Comparison of ENCODE assay signal across 1 cellular context in the genomic region with DNA sequence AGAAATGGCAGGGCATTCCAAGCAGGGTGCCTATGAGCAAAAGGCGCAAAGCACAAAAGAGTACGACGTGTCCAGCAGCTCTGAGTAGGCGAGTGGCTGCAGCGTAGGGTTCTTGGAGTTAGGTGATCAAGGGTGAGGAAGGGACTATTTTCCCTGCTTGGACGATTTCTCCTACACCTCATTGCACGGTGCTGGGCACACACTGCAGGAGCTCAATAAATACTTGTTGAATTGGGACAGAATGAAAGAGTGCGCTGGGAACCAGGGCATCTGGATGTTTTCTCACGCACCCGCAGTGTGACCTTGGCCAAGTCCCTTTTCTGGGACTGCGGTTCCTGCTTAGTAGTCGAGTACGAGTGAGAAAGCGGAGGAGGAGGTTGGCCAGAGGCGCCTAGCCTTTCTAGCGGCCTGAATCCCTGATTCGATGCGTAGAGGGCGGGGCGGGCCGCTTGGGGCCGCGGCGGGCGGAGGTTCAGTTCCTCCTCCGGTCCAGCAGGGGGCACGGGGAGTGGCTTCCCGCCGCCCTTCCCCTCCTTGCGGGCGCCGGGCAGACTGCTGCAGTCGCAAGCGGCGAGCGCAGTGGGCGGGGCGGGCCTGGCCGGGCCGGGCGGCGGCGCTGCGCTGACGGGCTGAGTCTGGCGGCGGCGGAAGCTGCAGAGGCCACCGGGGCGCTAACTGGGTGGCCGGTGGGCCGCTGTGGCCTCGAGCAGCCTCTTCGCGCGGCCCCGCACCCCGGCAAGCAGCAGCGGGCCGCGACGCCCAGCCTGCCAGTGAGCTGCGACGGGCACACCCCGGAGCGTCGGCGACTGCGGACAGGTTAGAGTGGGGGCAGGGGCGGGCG.
A peak's percentile ranks its signal among the peaks of the same experiment; 100 is the strongest.
TF ChIP-seq lines count a peak whose summit lies in the region.

A gene (plus strand): TSS at position 560 of the 841 bp plus-strand sequence. CDS start 333 bp downstream, outside the sequence.

TF ChIP-seq in HepG2, 621 proteins besides CTCF, POLR2A, EP300 and RAD21 (continued from another document and continues in another):
- TF ChIP-seq, protein P1, sequence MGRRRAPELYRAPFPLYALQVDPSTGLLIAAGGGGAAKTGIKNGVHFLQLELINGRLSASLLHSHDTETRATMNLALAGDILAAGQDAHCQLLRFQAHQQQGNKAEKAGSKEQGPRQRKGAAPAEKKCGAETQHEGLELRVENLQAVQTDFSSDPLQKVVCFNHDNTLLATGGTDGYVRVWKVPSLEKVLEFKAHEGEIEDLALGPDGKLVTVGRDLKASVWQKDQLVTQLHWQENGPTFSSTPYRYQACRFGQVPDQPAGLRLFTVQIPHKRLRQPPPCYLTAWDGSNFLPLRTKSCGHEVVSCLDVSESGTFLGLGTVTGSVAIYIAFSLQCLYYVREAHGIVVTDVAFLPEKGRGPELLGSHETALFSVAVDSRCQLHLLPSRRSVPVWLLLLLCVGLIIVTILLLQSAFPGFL (CRISPR knock-in tag; IDR thresholded peaks at IDR 0.05): no peak
- 0 out of 2 replicates have a peak, but pooled peaks have one; percentile 9 for TF ChIP-seq BCL6 (CRISPR knock-in tag; IDR thresholded peaks at IDR 0.05)
- no peak for TF ChIP-seq EHMT2 (IDR thresholded peaks at IDR 0.05; ENCODE audit: borderline replicate concordance, low read depth, low read length)
- TF ChIP-seq XRCC5 (optimal IDR thresholded peaks at IDR 0.05; ENCODE audit: low read length): peak; percentile 62
- TF ChIP-seq, protein P2, sequence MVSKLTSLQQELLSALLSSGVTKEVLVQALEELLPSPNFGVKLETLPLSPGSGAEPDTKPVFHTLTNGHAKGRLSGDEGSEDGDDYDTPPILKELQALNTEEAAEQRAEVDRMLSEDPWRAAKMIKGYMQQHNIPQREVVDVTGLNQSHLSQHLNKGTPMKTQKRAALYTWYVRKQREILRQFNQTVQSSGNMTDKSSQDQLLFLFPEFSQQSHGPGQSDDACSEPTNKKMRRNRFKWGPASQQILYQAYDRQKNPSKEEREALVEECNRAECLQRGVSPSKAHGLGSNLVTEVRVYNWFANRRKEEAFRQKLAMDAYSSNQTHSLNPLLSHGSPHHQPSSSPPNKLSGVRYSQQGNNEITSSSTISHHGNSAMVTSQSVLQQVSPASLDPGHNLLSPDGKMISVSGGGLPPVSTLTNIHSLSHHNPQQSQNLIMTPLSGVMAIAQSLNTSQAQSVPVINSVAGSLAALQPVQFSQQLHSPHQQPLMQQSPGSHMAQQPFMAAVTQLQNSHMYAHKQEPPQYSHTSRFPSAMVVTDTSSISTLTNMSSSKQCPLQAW (CRISPR knock-in tag; IDR thresholded peaks at IDR 0.05): no peak
- TF ChIP-seq PHF20 (CRISPR knock-in tag; IDR thresholded peaks at IDR 0.05): no peak; the same call in 1 of the 2 replicates
- TF ChIP-seq ZNF224 (CRISPR knock-in tag; IDR thresholded peaks at IDR 0.05): no peak
- TF ChIP-seq ZFP62 (CRISPR knock-in tag; IDR thresholded peaks at IDR 0.05): no peak
- TF ChIP-seq, protein P3, sequence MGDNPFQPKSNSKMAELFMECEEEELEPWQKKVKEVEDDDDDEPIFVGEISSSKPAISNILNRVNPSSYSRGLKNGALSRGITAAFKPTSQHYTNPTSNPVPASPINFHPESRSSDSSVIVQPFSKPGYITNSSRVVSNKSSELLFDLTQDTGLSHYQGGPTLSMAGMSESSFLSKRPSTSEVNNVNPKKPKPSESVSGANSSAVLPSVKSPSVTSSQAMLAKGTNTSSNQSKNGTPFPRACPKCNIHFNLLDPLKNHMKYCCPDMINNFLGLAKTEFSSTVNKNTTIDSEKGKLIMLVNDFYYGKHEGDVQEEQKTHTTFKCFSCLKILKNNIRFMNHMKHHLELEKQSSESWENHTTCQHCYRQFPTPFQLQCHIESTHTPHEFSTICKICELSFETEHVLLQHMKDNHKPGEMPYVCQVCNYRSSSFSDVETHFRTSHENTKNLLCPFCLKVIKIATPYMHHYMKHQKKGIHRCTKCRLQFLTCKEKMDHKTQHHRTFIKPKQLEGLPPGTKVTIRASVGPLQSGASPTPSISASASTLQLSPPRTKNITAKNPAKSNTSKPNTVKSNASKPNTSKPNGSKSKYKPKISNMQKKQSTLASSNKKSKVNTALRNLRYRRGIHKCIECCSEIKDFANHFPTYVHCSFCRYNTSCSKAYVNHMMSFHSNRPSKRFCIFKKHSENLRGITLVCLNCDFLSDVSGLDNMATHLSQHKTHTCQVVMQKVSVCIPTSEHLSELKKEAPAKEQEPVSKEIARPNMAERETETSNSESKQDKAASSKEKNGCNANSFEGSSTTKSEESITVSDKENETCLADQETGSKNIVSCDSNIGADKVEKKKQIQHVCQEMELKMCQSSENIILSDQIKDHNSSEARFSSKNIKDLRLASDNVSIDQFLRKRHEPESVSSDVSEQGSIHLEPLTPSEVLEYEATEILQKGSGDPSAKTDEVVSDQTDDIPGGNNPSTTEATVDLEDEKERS (CRISPR knock-in tag; IDR thresholded peaks at IDR 0.05): no peak
- peak; percentile 44; the same call in 1 of the 2 replicates for TF ChIP-seq JDP2 (CRISPR knock-in tag; IDR thresholded peaks at IDR 0.05; ENCODE audit: borderline replicate concordance)
- peak; percentile 12; the same call in 1 of the 2 replicates for TF ChIP-seq TARDBP (CRISPR knock-in tag; IDR thresholded peaks at IDR 0.05)
- peak; percentile 43; the same call in 1 of the 2 replicates for TF ChIP-seq KDM2A (CRISPR knock-in tag; IDR thresholded peaks at IDR 0.05; ENCODE audit: borderline replicate concordance, low read depth)
- TF ChIP-seq ZSCAN25 (CRISPR knock-in tag; IDR thresholded peaks at IDR 0.05): no peak
- TF ChIP-seq PHF21A (CRISPR knock-in tag; IDR thresholded peaks at IDR 0.05): no peak
- no peak for TF ChIP-seq ZNF883 (CRISPR knock-in tag; IDR thresholded peaks at IDR 0.05; ENCODE audit: not compliant biosample characterization)
- TF ChIP-seq, protein P4, sequence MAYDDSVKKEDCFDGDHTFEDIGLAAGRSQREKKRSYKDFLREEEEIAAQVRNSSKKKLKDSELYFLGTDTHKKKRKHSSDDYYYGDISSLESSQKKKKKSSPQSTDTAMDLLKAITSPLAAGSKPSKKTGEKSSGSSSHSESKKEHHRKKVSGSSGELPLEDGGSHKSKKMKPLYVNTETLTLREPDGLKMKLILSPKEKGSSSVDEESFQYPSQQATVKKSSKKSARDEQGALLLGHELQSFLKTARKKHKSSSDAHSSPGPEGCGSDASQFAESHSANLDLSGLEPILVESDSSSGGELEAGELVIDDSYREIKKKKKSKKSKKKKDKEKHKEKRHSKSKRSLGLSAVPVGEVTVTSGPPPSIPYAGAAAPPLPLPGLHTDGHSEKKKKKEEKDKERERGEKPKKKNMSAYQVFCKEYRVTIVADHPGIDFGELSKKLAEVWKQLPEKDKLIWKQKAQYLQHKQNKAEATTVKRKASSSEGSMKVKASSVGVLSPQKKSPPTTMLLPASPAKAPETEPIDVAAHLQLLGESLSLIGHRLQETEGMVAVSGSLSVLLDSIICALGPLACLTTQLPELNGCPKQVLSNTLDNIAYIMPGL (CRISPR knock-in tag; IDR thresholded peaks at IDR 0.05; ENCODE audit: borderline replicate concordance in 1 of 2, low read depth in 1 of 2): peak; percentile 69 to 71
- TF ChIP-seq ZBTB7B (CRISPR knock-in tag; IDR thresholded peaks at IDR 0.05): no peak
- TF ChIP-seq MED8 (CRISPR knock-in tag; IDR thresholded peaks at IDR 0.05; ENCODE audit: insufficient replicate concordance): no peak
- no peak for TF ChIP-seq TCF12 (IDR thresholded peaks at IDR 0.05)
- no peak for TF ChIP-seq TCF12 (CRISPR knock-in tag; IDR thresholded peaks at IDR 0.05)
- peak; percentile 62 for TF ChIP-seq SKI (IDR thresholded peaks at IDR 0.05; ENCODE audit: partially characterized antibody)
- TF ChIP-seq ZNF562 (CRISPR knock-in tag; IDR thresholded peaks at IDR 0.05; ENCODE audit: borderline replicate concordance): no peak
- no peak for TF ChIP-seq ZNF34 (CRISPR knock-in tag; IDR thresholded peaks at IDR 0.05; ENCODE audit: borderline replicate concordance)
- TF ChIP-seq, protein P5, sequence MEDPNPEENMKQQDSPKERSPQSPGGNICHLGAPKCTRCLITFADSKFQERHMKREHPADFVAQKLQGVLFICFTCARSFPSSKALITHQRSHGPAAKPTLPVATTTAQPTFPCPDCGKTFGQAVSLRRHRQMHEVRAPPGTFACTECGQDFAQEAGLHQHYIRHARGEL (CRISPR knock-in tag; IDR thresholded peaks at IDR 0.05): no peak
- no peak for TF ChIP-seq ZNF121 (CRISPR knock-in tag; IDR thresholded peaks at IDR 0.05)
- TF ChIP-seq GABPB1 (CRISPR knock-in tag; IDR thresholded peaks at IDR 0.05): peak; percentile 76
- no peak for TF ChIP-seq ZNF329 (CRISPR knock-in tag; IDR thresholded peaks at IDR 0.05; ENCODE audit: low read depth)
- TF ChIP-seq, protein P6, sequence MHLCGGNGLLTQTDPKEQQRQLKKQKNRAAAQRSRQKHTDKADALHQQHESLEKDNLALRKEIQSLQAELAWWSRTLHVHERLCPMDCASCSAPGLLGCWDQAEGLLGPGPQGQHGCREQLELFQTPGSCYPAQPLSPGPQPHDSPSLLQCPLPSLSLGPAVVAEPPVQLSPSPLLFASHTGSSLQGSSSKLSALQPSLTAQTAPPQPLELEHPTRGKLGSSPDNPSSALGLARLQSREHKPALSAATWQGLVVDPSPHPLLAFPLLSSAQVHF (CRISPR knock-in tag; IDR thresholded peaks at IDR 0.05): no peak
- TF ChIP-seq ZMYM4 (CRISPR knock-in tag; IDR thresholded peaks at IDR 0.05): peak; percentile 92
- TF ChIP-seq, protein P7, sequence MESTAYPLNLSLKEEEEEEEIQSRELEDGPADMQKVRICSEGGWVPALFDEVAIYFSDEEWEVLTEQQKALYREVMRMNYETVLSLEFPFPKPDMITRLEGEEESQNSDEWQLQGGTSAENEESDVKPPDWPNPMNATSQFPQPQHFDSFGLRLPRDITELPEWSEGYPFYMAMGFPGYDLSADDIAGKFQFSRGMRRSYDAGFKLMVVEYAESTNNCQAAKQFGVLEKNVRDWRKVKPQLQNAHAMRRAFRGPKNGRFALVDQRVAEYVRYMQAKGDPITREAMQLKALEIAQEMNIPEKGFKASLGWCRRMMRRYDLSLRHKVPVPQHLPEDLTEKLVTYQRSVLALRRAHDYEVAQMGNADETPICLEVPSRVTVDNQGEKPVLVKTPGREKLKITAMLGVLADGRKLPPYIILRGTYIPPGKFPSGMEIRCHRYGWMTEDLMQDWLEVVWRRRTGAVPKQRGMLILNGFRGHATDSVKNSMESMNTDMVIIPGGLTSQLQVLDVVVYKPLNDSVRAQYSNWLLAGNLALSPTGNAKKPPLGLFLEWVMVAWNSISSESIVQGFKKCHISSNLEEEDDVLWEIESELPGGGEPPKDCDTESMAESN (CRISPR knock-in tag; conservative IDR thresholded peaks at IDR 0.05): no peak
- TF ChIP-seq ZNF652 (CRISPR knock-in tag; IDR thresholded peaks at IDR 0.05; ENCODE audit: borderline replicate concordance, low read depth): peak; percentile 26; the same call in 1 of the 2 replicates
- 0 out of 2 replicates have a peak, but pooled peaks have one; percentile 19 for TF ChIP-seq ZNF768 (CRISPR knock-in tag; IDR thresholded peaks at IDR 0.05)
- no peak for TF ChIP-seq KLF11 (CRISPR knock-in tag; IDR thresholded peaks at IDR 0.05)
- TF ChIP-seq ZNF615 (CRISPR knock-in tag; IDR thresholded peaks at IDR 0.05; ENCODE audit: borderline replicate concordance): no peak
- TF ChIP-seq ZNF17 (CRISPR knock-in tag; IDR thresholded peaks at IDR 0.05): no peak
- peak; percentile 56; the same call in 1 of the 2 replicates for TF ChIP-seq CCDC6 (CRISPR knock-in tag; IDR thresholded peaks at IDR 0.05)
- no peak for TF ChIP-seq JUND (CRISPR knock-in tag; IDR thresholded peaks at IDR 0.05)
- TF ChIP-seq MED13 (CRISPR knock-in tag; IDR thresholded peaks at IDR 0.05): no peak
- TF ChIP-seq, protein P8, sequence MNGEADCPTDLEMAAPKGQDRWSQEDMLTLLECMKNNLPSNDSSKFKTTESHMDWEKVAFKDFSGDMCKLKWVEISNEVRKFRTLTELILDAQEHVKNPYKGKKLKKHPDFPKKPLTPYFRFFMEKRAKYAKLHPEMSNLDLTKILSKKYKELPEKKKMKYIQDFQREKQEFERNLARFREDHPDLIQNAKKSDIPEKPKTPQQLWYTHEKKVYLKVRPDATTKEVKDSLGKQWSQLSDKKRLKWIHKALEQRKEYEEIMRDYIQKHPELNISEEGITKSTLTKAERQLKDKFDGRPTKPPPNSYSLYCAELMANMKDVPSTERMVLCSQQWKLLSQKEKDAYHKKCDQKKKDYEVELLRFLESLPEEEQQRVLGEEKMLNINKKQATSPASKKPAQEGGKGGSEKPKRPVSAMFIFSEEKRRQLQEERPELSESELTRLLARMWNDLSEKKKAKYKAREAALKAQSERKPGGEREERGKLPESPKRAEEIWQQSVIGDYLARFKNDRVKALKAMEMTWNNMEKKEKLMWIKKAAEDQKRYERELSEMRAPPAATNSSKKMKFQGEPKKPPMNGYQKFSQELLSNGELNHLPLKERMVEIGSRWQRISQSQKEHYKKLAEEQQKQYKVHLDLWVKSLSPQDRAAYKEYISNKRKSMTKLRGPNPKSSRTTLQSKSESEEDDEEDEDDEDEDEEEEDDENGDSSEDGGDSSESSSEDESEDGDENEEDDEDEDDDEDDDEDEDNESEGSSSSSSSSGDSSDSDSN (CRISPR knock-in tag; IDR thresholded peaks at IDR 0.05): peak; percentile 63; the same call in 1 of the 2 replicates
- TF ChIP-seq, protein P9, sequence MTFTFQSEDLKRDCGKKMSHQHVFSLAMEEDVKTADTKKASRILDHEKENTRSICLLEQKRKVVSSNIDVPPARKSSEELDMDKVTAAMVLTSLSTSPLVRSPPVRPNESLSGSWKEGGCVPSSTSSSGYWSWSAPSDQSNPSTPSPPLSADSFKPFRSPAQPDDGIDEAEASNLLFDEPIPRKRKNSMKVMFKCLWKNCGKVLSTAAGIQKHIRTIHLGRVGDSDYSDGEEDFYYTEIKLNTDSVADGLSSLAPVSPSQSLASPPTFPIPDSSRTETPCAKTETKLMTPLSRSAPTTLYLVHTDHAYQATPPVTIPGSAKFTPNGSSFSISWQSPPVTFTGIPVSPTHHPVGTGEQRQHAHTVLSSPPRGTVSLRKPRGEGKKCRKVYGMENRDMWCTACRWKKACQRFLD (CRISPR knock-in tag; IDR thresholded peaks at IDR 0.05; ENCODE audit: borderline replicate concordance): no peak
- TF ChIP-seq GABPA (IDR thresholded peaks at IDR 0.05; ENCODE audit: low read depth, low read length): peak; percentile 17; the same call in 1 of the 2 replicates
- TF ChIP-seq GABPA (CRISPR knock-in tag; IDR thresholded peaks at IDR 0.05; ENCODE audit: low read depth): peak; percentile 38
- TF ChIP-seq, protein P10, sequence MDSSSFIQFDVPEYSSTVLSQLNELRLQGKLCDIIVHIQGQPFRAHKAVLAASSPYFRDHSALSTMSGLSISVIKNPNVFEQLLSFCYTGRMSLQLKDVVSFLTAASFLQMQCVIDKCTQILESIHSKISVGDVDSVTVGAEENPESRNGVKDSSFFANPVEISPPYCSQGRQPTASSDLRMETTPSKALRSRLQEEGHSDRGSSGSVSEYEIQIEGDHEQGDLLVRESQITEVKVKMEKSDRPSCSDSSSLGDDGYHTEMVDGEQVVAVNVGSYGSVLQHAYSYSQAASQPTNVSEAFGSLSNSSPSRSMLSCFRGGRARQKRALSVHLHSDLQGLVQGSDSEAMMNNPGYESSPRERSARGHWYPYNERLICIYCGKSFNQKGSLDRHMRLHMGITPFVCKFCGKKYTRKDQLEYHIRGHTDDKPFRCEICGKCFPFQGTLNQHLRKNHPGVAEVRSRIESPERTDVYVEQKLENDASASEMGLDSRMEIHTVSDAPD (CRISPR knock-in tag; IDR thresholded peaks at IDR 0.05): no peak
